Comparison of ENCODE assay signal across 1 cellular context in the genomic region with DNA sequence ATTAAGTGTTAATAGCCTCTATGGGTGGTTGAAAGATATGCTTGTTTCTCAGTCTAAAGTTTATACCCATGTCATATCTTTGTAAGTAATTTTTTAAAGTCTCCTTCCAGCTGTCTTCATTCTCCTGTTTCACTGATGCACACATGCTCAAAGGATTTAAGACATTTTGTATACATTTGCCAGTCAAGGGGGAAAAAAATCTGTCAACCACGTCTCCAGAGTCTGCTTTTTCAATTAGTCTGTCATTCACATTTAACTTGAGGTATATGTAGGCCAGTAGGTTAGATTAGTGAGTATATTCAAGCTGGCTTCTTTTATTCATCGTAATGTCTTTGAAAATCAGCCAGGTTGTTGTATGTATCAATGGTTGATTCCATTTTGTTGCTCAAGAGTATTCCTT.
TF ChIP-seq lines count a peak whose summit lies in the region.

No MANE protein-coding gene starts in this region.

TF ChIP-seq in GM23338, 12 proteins besides CTCF, POLR2A, EP300 and RAD21 (continued from another document):
- TF ChIP-seq, protein P1, sequence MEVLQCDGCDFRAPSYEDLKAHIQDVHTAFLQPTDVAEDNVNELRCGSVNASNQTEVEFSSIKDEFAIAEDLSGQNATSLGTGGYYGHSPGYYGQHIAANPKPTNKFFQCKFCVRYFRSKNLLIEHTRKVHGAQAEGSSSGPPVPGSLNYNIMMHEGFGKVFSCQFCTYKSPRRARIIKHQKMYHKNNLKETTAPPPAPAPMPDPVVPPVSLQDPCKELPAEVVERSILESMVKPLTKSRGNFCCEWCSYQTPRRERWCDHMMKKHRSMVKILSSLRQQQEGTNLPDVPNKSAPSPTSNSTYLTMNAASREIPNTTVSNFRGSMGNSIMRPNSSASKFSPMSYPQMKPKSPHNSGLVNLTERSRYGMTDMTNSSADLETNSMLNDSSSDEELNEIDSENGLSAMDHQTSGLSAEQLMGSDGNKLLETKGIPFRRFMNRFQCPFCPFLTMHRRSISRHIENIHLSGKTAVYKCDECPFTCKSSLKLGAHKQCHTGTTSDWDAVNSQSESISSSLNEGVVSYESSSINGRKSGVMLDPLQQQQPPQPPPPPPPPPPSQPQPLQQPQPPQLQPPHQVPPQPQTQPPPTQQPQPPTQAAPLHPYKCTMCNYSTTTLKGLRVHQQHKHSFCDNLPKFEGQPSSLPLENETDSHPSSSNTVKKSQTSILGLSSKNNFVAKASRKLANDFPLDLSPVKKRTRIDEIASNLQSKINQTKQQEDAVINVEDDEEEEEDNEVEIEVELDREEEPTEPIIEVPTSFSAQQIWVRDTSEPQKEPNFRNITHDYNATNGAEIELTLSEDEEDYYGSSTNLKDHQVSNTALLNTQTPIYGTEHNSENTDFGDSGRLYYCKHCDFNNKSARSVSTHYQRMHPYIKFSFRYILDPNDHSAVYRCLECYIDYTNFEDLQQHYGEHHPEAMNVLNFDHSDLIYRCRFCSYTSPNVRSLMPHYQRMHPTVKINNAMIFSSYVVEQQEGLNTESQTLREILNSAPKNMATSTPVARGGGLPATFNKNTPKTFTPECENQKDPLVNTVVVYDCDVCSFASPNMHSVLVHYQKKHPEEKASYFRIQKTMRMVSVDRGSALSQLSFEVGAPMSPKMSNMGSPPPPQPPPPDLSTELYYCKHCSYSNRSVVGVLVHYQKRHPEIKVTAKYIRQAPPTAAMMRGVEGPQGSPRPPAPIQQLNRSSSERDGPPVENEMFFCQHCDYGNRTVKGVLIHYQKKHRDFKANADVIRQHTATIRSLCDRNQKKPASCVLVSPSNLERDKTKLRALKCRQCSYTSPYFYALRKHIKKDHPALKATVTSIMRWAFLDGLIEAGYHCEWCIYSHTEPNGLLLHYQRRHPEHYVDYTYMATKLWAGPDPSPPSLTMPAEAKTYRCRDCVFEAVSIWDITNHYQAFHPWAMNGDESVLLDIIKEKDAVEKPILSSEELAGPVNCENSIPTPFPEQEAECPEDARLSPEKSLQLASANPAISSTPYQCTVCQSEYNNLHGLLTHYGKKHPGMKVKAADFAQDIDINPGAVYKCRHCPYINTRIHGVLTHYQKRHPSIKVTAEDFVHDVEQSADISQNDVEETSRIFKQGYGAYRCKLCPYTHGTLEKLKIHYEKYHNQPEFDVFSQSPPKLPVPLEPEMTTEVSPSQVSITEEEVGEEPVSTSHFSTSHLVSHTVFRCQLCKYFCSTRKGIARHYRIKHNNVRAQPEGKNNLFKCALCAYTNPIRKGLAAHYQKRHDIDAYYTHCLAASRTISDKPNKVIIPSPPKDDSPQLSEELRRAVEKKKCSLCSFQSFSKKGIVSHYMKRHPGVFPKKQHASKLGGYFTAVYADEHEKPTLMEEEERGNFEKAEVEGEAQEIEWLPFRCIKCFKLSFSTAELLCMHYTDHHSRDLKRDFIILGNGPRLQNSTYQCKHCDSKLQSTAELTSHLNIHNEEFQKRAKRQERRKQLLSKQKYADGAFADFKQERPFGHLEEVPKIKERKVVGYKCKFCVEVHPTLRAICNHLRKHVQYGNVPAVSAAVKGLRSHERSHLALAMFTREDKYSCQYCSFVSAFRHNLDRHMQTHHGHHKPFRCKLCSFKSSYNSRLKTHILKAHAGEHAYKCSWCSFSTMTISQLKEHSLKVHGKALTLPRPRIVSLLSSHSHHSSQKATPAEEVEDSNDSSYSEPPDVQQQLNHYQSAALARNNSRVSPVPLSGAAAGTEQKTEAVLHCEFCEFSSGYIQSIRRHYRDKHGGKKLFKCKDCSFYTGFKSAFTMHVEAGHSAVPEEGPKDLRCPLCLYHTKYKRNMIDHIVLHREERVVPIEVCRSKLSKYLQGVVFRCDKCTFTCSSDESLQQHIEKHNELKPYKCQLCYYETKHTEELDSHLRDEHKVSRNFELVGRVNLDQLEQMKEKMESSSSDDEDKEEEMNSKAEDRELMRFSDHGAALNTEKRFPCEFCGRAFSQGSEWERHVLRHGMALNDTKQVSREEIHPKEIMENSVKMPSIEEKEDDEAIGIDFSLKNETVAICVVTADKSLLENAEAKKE (CRISPR knock-in tag; IDR thresholded peaks at IDR 0.05): no peak
- TF ChIP-seq EZH2 (IDR thresholded peaks at IDR 0.05; ENCODE audit: low read depth, unreplicated experiment) (no peak), NANOG (IDR thresholded peaks at IDR 0.05; ENCODE audit: borderline replicate concordance) (no peak), ZNF331 (CRISPR knock-in tag; IDR thresholded peaks at IDR 0.05; ENCODE audit: low read depth) (no peak), EZH2phosphoT487 (IDR thresholded peaks at IDR 0.05; ENCODE audit: unreplicated experiment) (no peak), JUNB (IDR thresholded peaks at IDR 0.05; ENCODE audit: unreplicated experiment) (no peak)
